Comparison of ENCODE assay signal across 8 cellular contexts in genomic region chr21:42337830-42338729, GRCh38. TPM values are rescaled to one million over a fixed set of nuclear protein-coding genes. Genes with fewer than 3 reads are reported as not detected.
DNase-seq lines count a peak whose midpoint lies in the region; ATAC-seq, FAIRE-seq and TF ChIP-seq lines count a peak whose summit lies in the region.

No MANE protein-coding gene starts in this region.

- H3K4me3 ChIP-seq in LNCaP clone FGC (ENCODE audit: low read depth, low read length) (no peak overlapping the region), foreskin fibroblast (ENCODE audit: low read depth in 1 of 2, low read length in 2 of 2) (no peak overlapping the region), tibial artery (no peak overlapping the region)

- H3K4me1 Mint-ChIP-seq in activated T-helper 2 cell treated with anti-CD3 and anti-CD28 coated beads, Interferon-gamma antibody, Interleukin-2, Interleukin-4, amounts not matched to agents 10 μg/mL and 5 μg/mL and 100 μg/mL, durations not matched to agents 14 hours and 24 hours and 36 hours (ENCODE audit: low read depth): peaks cover 15% of the 10 kb centered on the region
- peaks cover 4% of the 10 kb centered on the region for H3K4me1 Mint-ChIP-seq in osteocyte (ENCODE audit: unreplicated experiment)

- FAIRE-seq in D721Med (lab: Jason Lieb, UNC): no peak

- H3K9me3 ChIP-seq in tibial artery: no peaks in the 10 kb centered on the region

- TF ChIP-seq CTCF in D721Med (IDR thresholded peaks at IDR 0.05; ENCODE audit: insufficient read depth, missing control alignments): peak; percentile 60
- TF ChIP-seq CTCF in LNCaP clone FGC (IDR thresholded peaks at IDR 0.05; ENCODE audit: control insufficient read depth, extremely low read depth, insufficient read depth): peak; percentile 73
- TF ChIP-seq CTCF in foreskin fibroblast (IDR thresholded peaks at IDR 0.05; ENCODE audit: low read depth, low read length): peak; percentile 30
- TF ChIP-seq CTCF in osteocyte (IDR thresholded peaks at IDR 0.05): peak; percentile 59
- TF ChIP-seq CTCF in tibial artery (IDR thresholded peaks at IDR 0.05): peak; percentile 18 to 21

- no peak overlapping the region for H3K27ac ChIP-seq in tibial artery

- ATAC-seq in GM19324 (IDR thresholded peaks at IDR 0.05; ENCODE audit: low FRiP score, unreplicated experiment): no peak

- no peaks in the 10 kb centered on the region for H3K36me3 ChIP-seq in tibial artery

- H3K27ac Mint-ChIP-seq in activated T-helper 2 cell treated with anti-CD3 and anti-CD28 coated beads, Interferon-gamma antibody, Interleukin-2, Interleukin-4, amounts not matched to agents 10 μg/mL and 5 μg/mL and 100 μg/mL, durations not matched to agents 14 hours and 24 hours and 36 hours: no peak overlapping the region
- H3K27ac Mint-ChIP-seq in osteocyte (ENCODE audit: unreplicated experiment): no peak overlapping the region

- H3K9me3 Mint-ChIP-seq in activated T-helper 2 cell treated with anti-CD3 and anti-CD28 coated beads, Interferon-gamma antibody, Interleukin-2, Interleukin-4, amounts not matched to agents 10 μg/mL and 5 μg/mL and 100 μg/mL, durations not matched to agents 14 hours and 24 hours and 36 hours: no peaks in the 10 kb centered on the region
- H3K9me3 Mint-ChIP-seq in osteocyte (ENCODE audit: unreplicated experiment): no peaks in the 10 kb centered on the region

- H3K4me1 ChIP-seq in tibial artery: peaks cover 0 to 8% (median 0%) of the 10 kb centered on the region in 4 donors

- peaks cover 15% of the 10 kb centered on the region for H3K27me3 Mint-ChIP-seq in activated T-helper 2 cell treated with anti-CD3 and anti-CD28 coated beads, Interferon-gamma antibody, Interleukin-2, Interleukin-4, amounts not matched to agents 10 μg/mL and 5 μg/mL and 100 μg/mL, durations not matched to agents 14 hours and 24 hours and 36 hours (ENCODE audit: low read depth)
- H3K27me3 Mint-ChIP-seq in osteocyte (ENCODE audit: unreplicated experiment): peaks cover 33% of the 10 kb centered on the region

- DNase-seq in D721Med (ENCODE audit: insufficient read length, low spot score): no peak
- DNase-seq in LNCaP clone FGC (ENCODE audit: low read depth): peak; percentile 89
- DNase-seq in RPMI8226: peak; percentile 62
- DNase-seq in activated T-helper 2 cell treated with anti-CD3 and anti-CD28 coated beads, Interferon-gamma antibody, Interleukin-2, Interleukin-4, amounts not matched to agents 10 μg/mL and 5 μg/mL and 100 μg/mL, durations not matched to agents 14 hours and 24 hours and 36 hours (ENCODE audit: low spot score): peak; percentile 65
- peak; percentile 1 to 4 for DNase-seq in foreskin fibroblast
- DNase-seq in osteocyte (ENCODE audit: extremely low spot score, unreplicated experiment): peak; percentile 83
- peak in 1 of 2 donors; percentile 58 for DNase-seq in tibial artery

- intact Hi-C loops in activated T-helper 2 cell treated with anti-CD3 and anti-CD28 coated beads, Interferon-gamma antibody, Interleukin-2, Interleukin-4, amounts not matched to agents 10 μg/mL and 5 μg/mL and 100 μg/mL, durations not matched to agents 14 hours and 24 hours and 36 hours (cut with micrococcal nuclease): loop anchor here (1.0 to 5.0 kb wide), 2 partner anchors 69 to 112 kb away; no protein-coding TSS in a partner anchor
- intact Hi-C loops in tibial artery (cut with DNase I; ENCODE audit: low total_unique reads): loop anchor here (5.0 kb wide), 1 partner anchor 664 kb away; no protein-coding TSS in a partner anchor

- H3K4me3 Mint-ChIP-seq in activated T-helper 2 cell treated with anti-CD3 and anti-CD28 coated beads, Interferon-gamma antibody, Interleukin-2, Interleukin-4, amounts not matched to agents 10 μg/mL and 5 μg/mL and 100 μg/mL, durations not matched to agents 14 hours and 24 hours and 36 hours (ENCODE audit: low read depth): no peak overlapping the region
- no peak overlapping the region for H3K4me3 Mint-ChIP-seq in osteocyte (ENCODE audit: unreplicated experiment)

- H3K36me3 Mint-ChIP-seq in activated T-helper 2 cell treated with anti-CD3 and anti-CD28 coated beads, Interferon-gamma antibody, Interleukin-2, Interleukin-4, amounts not matched to agents 10 μg/mL and 5 μg/mL and 100 μg/mL, durations not matched to agents 14 hours and 24 hours and 36 hours (ENCODE audit: low read depth): no peaks in the 10 kb centered on the region
- no peaks in the 10 kb centered on the region for H3K36me3 Mint-ChIP-seq in osteocyte (ENCODE audit: unreplicated experiment)

- H3K27me3 ChIP-seq in tibial artery: peaks cover 0 to 33% of the 10 kb centered on the region in 2 donors

RNA-seq across cellular contexts. Expression of gene TFF2, which starts 12.7 kb away (rescaled TPM):
- not detected in 2 replicates for total RNA-seq in activated T-helper 2 cell treated with anti-CD3 and anti-CD28 coated beads, Interferon-gamma antibody, Interleukin-2, Interleukin-4, amounts not matched to agents 10 μg/mL and 5 μg/mL and 100 μg/mL, durations not matched to agents 14 hours and 24 hours and 36 hours
- not detected in 2 replicates for total RNA-seq in osteocyte

RNA-seq across cellular contexts. Expression of gene TFF3, which starts 22.9 kb away (rescaled TPM):
- not detected in 2 replicates for total RNA-seq in activated T-helper 2 cell treated with anti-CD3 and anti-CD28 coated beads, Interferon-gamma antibody, Interleukin-2, Interleukin-4, amounts not matched to agents 10 μg/mL and 5 μg/mL and 100 μg/mL, durations not matched to agents 14 hours and 24 hours and 36 hours
- total RNA-seq in osteocyte: 46.1 and 50.3 TPM in 2 replicates

RNA-seq across cellular contexts. Expression of gene TFF1, which starts 28.3 kb away (rescaled TPM):
- total RNA-seq in activated T-helper 2 cell treated with anti-CD3 and anti-CD28 coated beads, Interferon-gamma antibody, Interleukin-2, Interleukin-4, amounts not matched to agents 10 μg/mL and 5 μg/mL and 100 μg/mL, durations not matched to agents 14 hours and 24 hours and 36 hours: 0.48 and 0.51 TPM in 2 replicates
- total RNA-seq in osteocyte: not detected in 2 replicates

RNA-seq across cellular contexts. Expression of gene TMPRSS3, which starts 57.8 kb away (rescaled TPM):
- 81.0 and 88.1 TPM in 2 replicates for total RNA-seq in activated T-helper 2 cell treated with anti-CD3 and anti-CD28 coated beads, Interferon-gamma antibody, Interleukin-2, Interleukin-4, amounts not matched to agents 10 μg/mL and 5 μg/mL and 100 μg/mL, durations not matched to agents 14 hours and 24 hours and 36 hours
- total RNA-seq in osteocyte: not detected in 2 replicates

Comparison
In these comparisons a context has a peak if more than half of its experiments do, and no peak if none do; other contexts are left out.
1. CTCF ChIP-seq: peak in every context shown above with its lines; median percentile 73 in LNCaP clone FGC; 60 in D721Med; 59 in osteocyte; 30 in foreskin fibroblast; 20 in tibial artery.
2. RNA of gene TFF3, which starts 22.9 kb away (total RNA-seq): 46.1 to 50.3 TPM in osteocyte; not detected in activated T-helper 2 cell treated with anti-CD3 and anti-CD28 coated beads, Interferon-gamma antibody, Interleukin-2, Interleukin-4, amounts not matched to agents 10 μg/mL and 5 μg/mL and 100 μg/mL, durations not matched to agents 14 hours and 24 hours and 36 hours; every median in the first group is over 10 times any median in the second.